Comparison of ENCODE assay signal across 8 cellular contexts in genomic region chr22:32473388-32473952, GRCh38. TPM values are rescaled to one million over a fixed set of nuclear protein-coding genes. Genes with fewer than 3 reads are reported as not detected.
DNase-seq lines count a peak whose midpoint lies in the region; ATAC-seq and TF ChIP-seq lines count a peak whose summit lies in the region.

No MANE protein-coding gene starts in this region.

- ATAC-seq in GM19351 (IDR thresholded peaks at IDR 0.05; ENCODE audit: unreplicated experiment) = no peak

- H3K9me2 ChIP-seq in SU-DHL-6 (replicated peaks; ENCODE audit: insufficient read depth, low read length) = no peaks in the 10 kb centered on the region

- H3K4me2 ChIP-seq in SU-DHL-6 (ENCODE audit: low read depth, low read length, poor library complexity, severe bottlenecking) = peak overlapping the region; percentile 97
- H3K4me2 ChIP-seq in smooth muscle cell = peak overlapping the region; percentile 95

- H3F3A ChIP-seq in SU-DHL-6 (ENCODE audit: insufficient read depth) (no peaks in the 10 kb centered on the region), smooth muscle cell (ENCODE audit: low read depth) (peaks cover 11% of the 10 kb centered on the region)

- H3K79me2 ChIP-seq in SU-DHL-6 (ENCODE audit: insufficient read depth, low read length) = peaks cover 38% of the 10 kb centered on the region
- peaks cover 34% of the 10 kb centered on the region for H3K79me2 ChIP-seq in smooth muscle cell (ENCODE audit: low read depth)

- H4K20me1 ChIP-seq in SU-DHL-6 (ENCODE audit: low read depth, low read length) (peaks cover 21% of the 10 kb centered on the region), smooth muscle cell (ENCODE audit: low read depth) (peaks cover 31% of the 10 kb centered on the region)

- peaks cover 15% of the 10 kb centered on the region for H3K4me1 ChIP-seq in smooth muscle cell (ENCODE audit: low read depth)

- H3K4me3 ChIP-seq in SU-DHL-6 (ENCODE audit: insufficient read depth, low read length, poor library complexity, severe bottlenecking) (peak overlapping the region; percentile 95), smooth muscle cell (peak overlapping the region; percentile 81)

- H3K36me3 ChIP-seq in SU-DHL-6 (ENCODE audit: low read length) = no peaks in the 10 kb centered on the region
- no peaks in the 10 kb centered on the region for H3K36me3 ChIP-seq in smooth muscle cell (ENCODE audit: low read depth)

- H3K27me3 ChIP-seq in SU-DHL-6 (ENCODE audit: low read length) = no peaks in the 10 kb centered on the region
- no peaks in the 10 kb centered on the region for H3K27me3 ChIP-seq in smooth muscle cell (ENCODE audit: low read depth)

- 51% methylated on average over 6 of the region's 6 CpGs for WGBS in smooth muscle cell (ENCODE audit: low lambda C conversion rate)

- H2AFZ ChIP-seq in SU-DHL-6 (ENCODE audit: low read depth, low read length, severe bottlenecking) (peak overlapping the region; percentile 68), smooth muscle cell (ENCODE audit: low read depth) (no peak overlapping the region)

- peak; percentile 65 for TF ChIP-seq CTCF in SU-DHL-6 (IDR thresholded peaks at IDR 0.05; ENCODE audit: insufficient read depth, low read length, poor library complexity, severe bottlenecking)
- peak; percentile 54 for TF ChIP-seq CTCF in smooth muscle cell (IDR thresholded peaks at IDR 0.05; ENCODE audit: borderline replicate concordance, insufficient read depth, poor library complexity, severe bottlenecking)

- H3K27ac ChIP-seq in SU-DHL-6 (ENCODE audit: low read depth, low read length) = no peak overlapping the region
- H3K27ac ChIP-seq in smooth muscle cell (ENCODE audit: low read depth) = peak overlapping the region; percentile 94

- in situ Hi-C loops in T47D (cut with HindIII; ENCODE audit: low pct_unique_long_range_greater_than_20kb, low sequenced_read_pairs) = no loop called here

- H3K9ac ChIP-seq in SU-DHL-6 (ENCODE audit: low read length) = peak overlapping the region; percentile 81
- H3K9ac ChIP-seq in smooth muscle cell (ENCODE audit: low read depth) = no peak overlapping the region

- no peaks in the 10 kb centered on the region for H3K9me3 ChIP-seq in SU-DHL-6 (ENCODE audit: insufficient read depth, low read length)
- H3K9me3 ChIP-seq in smooth muscle cell (replicated peaks; ENCODE audit: low read depth) = no peaks in the 10 kb centered on the region

- peak; percentile 49 for DNase-seq in DMS79 treated with DMSO at 0.1 percent for 48 hours (lab: John Stamatoyannopoulos, UW)
- no peak for DNase-seq in DMS79 (lab: John Stamatoyannopoulos, UW)
- DNase-seq in NAMALWA (ENCODE audit: low spot score) = peak; percentile 90
- peak; percentile 15 to 64 for DNase-seq in T47D (ENCODE audit: low read depth in 1 of 2, low spot score in 1 of 2)
- peak; percentile 67 for DNase-seq in iris pigment epithelial cell (ENCODE audit: low read depth)
- no peak for DNase-seq in smooth muscle cell (lab: John Stamatoyannopoulos, UW; ENCODE audit: unreplicated experiment)

RNA-seq across cellular contexts. Expression of gene FBXO7, which starts 1.1 kb away (rescaled TPM):
- 126 and 138 TPM in 2 replicates for total RNA-seq in smooth muscle cell
- polyA plus RNA-seq in smooth muscle cell = 141 and 149 TPM in 2 replicates

RNA-seq across cellular contexts. Expression of gene BPIFC, which starts 9.2 kb away (rescaled TPM):
- total RNA-seq in smooth muscle cell = 1.5 and 8.3 TPM in 2 replicates
- polyA plus RNA-seq in smooth muscle cell = not detected in 2 replicates

Comparison
In these comparisons a context has a peak if more than half of its experiments do, and no peak if none do; other contexts are left out.
1. DNase-seq: peak in DMS79 treated with DMSO at 0.1 percent for 48 hours (single experiment), NAMALWA (single experiment), T47D (2 of 2) and iris pigment epithelial cell (single experiment); none in DMS79 (single experiment) and smooth muscle cell (single experiment).